In the genomic region with DNA sequence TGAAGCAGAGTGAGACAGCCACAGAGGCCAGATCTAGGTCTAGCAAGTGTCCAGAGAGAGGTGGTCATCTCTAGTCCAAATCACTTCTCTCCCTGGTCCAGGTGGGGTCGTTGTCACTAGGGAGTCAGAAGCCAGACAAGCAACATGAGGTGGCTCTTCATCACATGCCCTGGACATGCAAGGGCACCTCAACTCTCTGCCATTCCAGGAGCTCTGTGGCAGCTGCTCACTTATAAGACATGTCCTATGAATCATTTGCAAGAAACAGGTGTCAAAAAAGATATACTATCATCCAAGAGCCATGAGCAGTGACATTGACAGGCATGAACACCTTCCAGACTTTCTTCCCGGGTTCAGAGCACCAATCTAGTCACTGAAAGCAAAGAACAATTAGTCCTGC, we compare ENCODE assay signal across 26 cellular contexts.
"Had no signal": no experiment of that assay in that cellular context is flagged by ENCODE, and none has a peak within 500 bp of the region (broad histone marks: within the 10 kb centered on the region; RNA-seq: fewer than 3 reads in every experiment).

No MANE protein-coding gene starts in this region.

- ATAC-seq: left colon; lower lobe of right lung; sciatic nerve; stimulated activated effector memory CD8-positive, alpha-beta T cell treated with anti-CD3 and anti-CD28 coated beads, Interleukin-12 subunit alpha, Interleukin-12 subunit beta, amount 100 ng/mL, for 72 hours; upper lobe of right lung had no signal

- H3K4me3 ChIP-seq: lower lobe of right lung, neural progenitor cell, spleen, suprapubic skin, thoracic aorta, tibial artery, upper lobe of right lung had no signal

- H3K4me1 ChIP-seq: lower lobe of right lung, neural progenitor cell, parathyroid adenoma, spleen, suprapubic skin, upper lobe of right lung had no signal

- H3K9me3 ChIP-seq: lower lobe of right lung, neutrophil, spleen, suprapubic skin, thoracic aorta, tibial artery, upper lobe of right lung had no signal

- H3K27me3 ChIP-seq: neural progenitor cell, suprapubic skin, tibial artery, upper lobe of right lung had no signal

- DNase-seq: head of caudate nucleus; hypothalamus; kidney glomerular epithelial cell; left colon; lower lobe of right lung; mammary epithelial cell; mesenchymal stem cell; naive B cell; natural killer cell; nephron progenitor cell; occipital lobe; small intestine; spleen; stimulated activated CD4-positive, alpha-beta T cell treated with anti-CD3 and anti-CD28 coated beads, Interleukin-4, amount 100 ng/mL, for 24 hours; stimulated activated naive CD4-positive, alpha-beta T cell; tibial artery; trophoblast cell; upper lobe of right lung had no signal

- H3K9me3 Mint-ChIP-seq: natural killer cell; nephron progenitor cell; neural progenitor cell; stimulated activated effector memory CD8-positive, alpha-beta T cell treated with anti-CD3 and anti-CD28 coated beads, Interleukin-12 subunit alpha, Interleukin-12 subunit beta, amount 100 ng/mL, for 72 hours; stimulated activated naive CD8-positive, alpha-beta T cell treated with anti-CD3 and anti-CD28 coated beads, Interleukin-15, Interleukin-2, amounts not matched to agents 100 ng/mL and 50 ng/mL, for 24 hours had no signal

- H3K4me3 Mint-ChIP-seq: naive B cell; natural killer cell; nephron progenitor cell; neural progenitor cell; stimulated activated effector memory CD8-positive, alpha-beta T cell treated with anti-CD3 and anti-CD28 coated beads, Interleukin-12 subunit alpha, Interleukin-12 subunit beta, amount 100 ng/mL, for 72 hours; stimulated activated naive CD8-positive, alpha-beta T cell treated with anti-CD3 and anti-CD28 coated beads, Interleukin-15, Interleukin-2, amounts not matched to agents 100 ng/mL and 50 ng/mL, for 24 hours had no signal

- H3K27ac ChIP-seq: lower lobe of right lung, neural progenitor cell, neutrophil, parathyroid adenoma, spleen, suprapubic skin, thoracic aorta, tibial artery, upper lobe of right lung had no signal

- H3K36me3 ChIP-seq: lower lobe of right lung, neural progenitor cell, neutrophil, spleen, suprapubic skin, thoracic aorta, tibial artery, upper lobe of right lung had no signal

- H3K4me1 Mint-ChIP-seq: naive B cell; nephron progenitor cell; stimulated activated effector memory CD8-positive, alpha-beta T cell treated with anti-CD3 and anti-CD28 coated beads, Interleukin-12 subunit alpha, Interleukin-12 subunit beta, amount 100 ng/mL, for 72 hours had no signal

- H3K36me3 Mint-ChIP-seq: naive B cell; natural killer cell; neural progenitor cell; stimulated activated effector memory CD8-positive, alpha-beta T cell treated with anti-CD3 and anti-CD28 coated beads, Interleukin-12 subunit alpha, Interleukin-12 subunit beta, amount 100 ng/mL, for 72 hours had no signal

- H3K27ac Mint-ChIP-seq: naive B cell; natural killer cell; nephron progenitor cell; neural progenitor cell; stimulated activated effector memory CD8-positive, alpha-beta T cell treated with anti-CD3 and anti-CD28 coated beads, Interleukin-12 subunit alpha, Interleukin-12 subunit beta, amount 100 ng/mL, for 72 hours; stimulated activated naive CD8-positive, alpha-beta T cell treated with anti-CD3 and anti-CD28 coated beads, Interleukin-15, Interleukin-2, amounts not matched to agents 100 ng/mL and 50 ng/mL, for 24 hours had no signal
